In genomic region chr10:51224610-51225230, GRCh38 we compare ENCODE assay signal across 1 cellular context.
A peak's percentile ranks its signal among the peaks of the same experiment; 100 is the strongest.
TF ChIP-seq lines count a peak whose summit lies in the region.

No MANE protein-coding gene starts in this region.

TF ChIP-seq in HEK293, 187 proteins besides CTCF, POLR2A, EP300 and RAD21 (continued from another document):
- TF ChIP-seq ATF2 (tag by site-specific recombination; IDR thresholded peaks at IDR 0.05; ENCODE audit: low read depth) (peak; percentile 24; the same call in 1 of the 2 replicates), ZNF157 (tag by site-specific recombination; IDR thresholded peaks at IDR 0.05) (no peak), KLF17 (tag by site-specific recombination; IDR thresholded peaks at IDR 0.05) (no peak), ZNF645 (tag by site-specific recombination; IDR thresholded peaks at IDR 0.05) (no peak), ZBTB11 (tag by site-specific recombination; conservative IDR thresholded peaks at IDR 0.05; ENCODE audit: low read depth) (no peak), ZNF513 (tag by site-specific recombination; IDR thresholded peaks at IDR 0.05) (no peak), ZNF639 (tag by site-specific recombination; IDR thresholded peaks at IDR 0.05) (no peak), TCF7L2 (IDR thresholded peaks at IDR 0.05; ENCODE audit: borderline replicate concordance, low read depth, low read length) (no peak), ZNF362 (tag by site-specific recombination; IDR thresholded peaks at IDR 0.05) (no peak), SP7 (tag by site-specific recombination; IDR thresholded peaks at IDR 0.05) (0 out of 2 replicates have a peak, but pooled peaks have one; percentile 20)
